18 cellular contexts compared by ENCODE assay signal in the genomic region with DNA sequence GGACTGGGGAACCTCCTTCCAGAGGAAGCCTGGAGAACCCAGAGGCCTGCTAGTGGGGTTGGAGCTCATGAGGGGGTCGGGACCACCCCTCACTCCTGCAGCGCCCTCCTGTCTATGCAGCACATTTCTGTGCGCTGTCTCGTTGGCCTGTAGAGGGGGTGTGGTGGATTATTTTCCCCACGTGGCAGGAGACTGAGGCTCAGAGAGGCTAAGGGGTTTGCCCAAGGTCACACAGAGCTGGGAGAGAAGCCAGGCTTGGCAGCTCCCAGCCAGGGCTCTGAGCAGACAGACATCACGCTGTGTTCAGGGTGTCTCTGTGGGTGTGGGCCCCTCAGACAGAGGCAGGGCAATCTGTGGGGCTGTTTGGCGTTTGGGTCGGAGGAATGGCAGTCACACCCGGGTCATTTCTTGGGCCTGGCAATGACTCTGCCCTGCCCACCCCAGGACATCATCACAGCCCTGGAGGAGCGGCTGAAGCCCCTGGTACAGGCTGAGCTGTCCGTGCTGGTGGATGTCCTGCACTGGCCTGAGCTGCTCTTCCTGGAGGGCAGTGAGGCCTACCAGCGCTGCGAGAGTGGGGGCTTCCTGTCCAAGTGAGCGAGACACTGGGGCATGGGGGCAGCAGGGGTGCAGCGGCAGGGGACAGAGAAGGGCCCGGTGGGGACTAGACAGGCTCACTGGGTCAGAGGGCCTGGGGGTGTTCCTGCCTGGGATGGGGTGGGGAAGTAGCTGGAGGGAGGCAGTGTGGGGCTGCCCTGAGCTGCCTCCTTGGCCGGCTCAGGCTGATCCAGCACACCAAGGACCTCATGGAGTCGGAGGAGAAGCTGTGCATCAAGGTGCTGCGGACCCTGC. TPM values are rescaled to one million over a fixed set of nuclear protein-coding genes. Genes with fewer than 3 reads are reported as not detected.
DNase-seq lines count a peak whose midpoint lies in the region; TF ChIP-seq lines count a peak whose summit lies in the region.
"Had no signal": no experiment of that assay in that cellular context is flagged by ENCODE, and none has a peak within 500 bp of the region (broad histone marks: within the 10 kb centered on the region; RNA-seq: fewer than 3 reads in every experiment).

No MANE protein-coding gene starts in this region.

- no peak for TF ChIP-seq CTCF in nephron progenitor cell (IDR thresholded peaks at IDR 0.05)

- POLR2A ChIA-PET in CD4-positive, alpha-beta memory T cell (lab: Charles Lee; ENCODE audit: partially characterized antibody) = interaction anchor here (0.8 to 2.3 kb wide), 8 partner anchors 8 to 258 kb away, joined by 3 to 22 read pairs (median 4); a partner anchor contains a TSS

- H3K27me3 ChIP-seq in CD4-positive, alpha-beta memory T cell (ENCODE audit: insufficient read depth, low read length) = no peaks in the 10 kb centered on the region
- H3K27me3 ChIP-seq: brain microvascular endothelial cell, thyroid gland had no signal

- no peaks in the 10 kb centered on the region for H3K9me3 Mint-ChIP-seq in T-helper 2 cell treated with Interferon-gamma antibody and Interleukin-4, amounts not matched to agents 5 μg/mL and 100 μg/mL, for 36 hours
- no peaks in the 10 kb centered on the region for H3K9me3 Mint-ChIP-seq in CD4-positive, alpha-beta memory T cell
- H3K9me3 Mint-ChIP-seq in activated T-helper 2 cell treated with anti-CD3 and anti-CD28 coated beads, Interferon-gamma antibody, Interleukin-2, Interleukin-4, amounts not matched to agents 10 μg/mL and 5 μg/mL and 100 μg/mL, durations not matched to agents 14 hours and 24 hours and 36 hours = no peaks in the 10 kb centered on the region
- no peaks in the 10 kb centered on the region for H3K9me3 Mint-ChIP-seq in nephron progenitor cell
- H3K9me3 Mint-ChIP-seq: mesothelial cell of epicardium, neural crest cell had no signal

- peaks cover 7% of the 10 kb centered on the region for H3K4me1 Mint-ChIP-seq in T-helper 2 cell treated with Interferon-gamma antibody and Interleukin-4, amounts not matched to agents 5 μg/mL and 100 μg/mL, for 36 hours (ENCODE audit: low read depth)
- peaks cover 6 to 24% (median 13%) of the 10 kb centered on the region in 4 donors for H3K4me1 Mint-ChIP-seq in CD4-positive, alpha-beta memory T cell
- H3K4me1 Mint-ChIP-seq in activated T-helper 2 cell treated with anti-CD3 and anti-CD28 coated beads, Interferon-gamma antibody, Interleukin-2, Interleukin-4, amounts not matched to agents 10 μg/mL and 5 μg/mL and 100 μg/mL, durations not matched to agents 14 hours and 24 hours and 36 hours (ENCODE audit: low read depth) = peaks cover 10% of the 10 kb centered on the region
- peaks cover 16% of the 10 kb centered on the region for H3K4me1 Mint-ChIP-seq in nephron progenitor cell
- H3K4me1 Mint-ChIP-seq: mesothelial cell of epicardium had no signal

- H3K36me3 Mint-ChIP-seq in T-helper 2 cell treated with Interferon-gamma antibody and Interleukin-4, amounts not matched to agents 5 μg/mL and 100 μg/mL, for 36 hours (ENCODE audit: low read depth) = peaks cover 51% of the 10 kb centered on the region
- peaks cover 45 to 79% of the 10 kb centered on the region in 2 donors for H3K36me3 Mint-ChIP-seq in CD4-positive, alpha-beta memory T cell
- H3K36me3 Mint-ChIP-seq in activated T-helper 2 cell treated with anti-CD3 and anti-CD28 coated beads, Interferon-gamma antibody, Interleukin-2, Interleukin-4, amounts not matched to agents 10 μg/mL and 5 μg/mL and 100 μg/mL, durations not matched to agents 14 hours and 24 hours and 36 hours (ENCODE audit: low read depth) = peaks cover 74% of the 10 kb centered on the region
- H3K36me3 Mint-ChIP-seq in nephron progenitor cell (ENCODE audit: low read depth) = no peaks in the 10 kb centered on the region
- H3K36me3 Mint-ChIP-seq: mesothelial cell of epicardium had no signal

- peaks cover 75% of the 10 kb centered on the region for H3K36me3 ChIP-seq in CD4-positive, alpha-beta memory T cell (ENCODE audit: insufficient read depth, low read length)
- H3K36me3 ChIP-seq: brain microvascular endothelial cell had no signal

- H3K4me3 ChIP-seq in CD4-positive, alpha-beta memory T cell (ENCODE audit: low read length in 2 of 2) = no peak overlapping the region
- H3K4me3 ChIP-seq: thyroid gland had no signal

- H3K9me3 ChIP-seq in CD4-positive, alpha-beta memory T cell (ENCODE audit: control insufficient read depth in 1 of 2, low read length in 2 of 2) = no peaks in the 10 kb centered on the region
- H3K9me3 ChIP-seq: thyroid gland had no signal

- no peak overlapping the region for H3K4me3 Mint-ChIP-seq in T-helper 2 cell treated with Interferon-gamma antibody and Interleukin-4, amounts not matched to agents 5 μg/mL and 100 μg/mL, for 36 hours
- peak overlapping the region in 1 of 8 donors; percentile 40 for H3K4me3 Mint-ChIP-seq in CD4-positive, alpha-beta memory T cell
- H3K4me3 Mint-ChIP-seq in activated T-helper 2 cell treated with anti-CD3 and anti-CD28 coated beads, Interferon-gamma antibody, Interleukin-2, Interleukin-4, amounts not matched to agents 10 μg/mL and 5 μg/mL and 100 μg/mL, durations not matched to agents 14 hours and 24 hours and 36 hours (ENCODE audit: low read depth) = no peak overlapping the region
- no peak overlapping the region for H3K4me3 Mint-ChIP-seq in nephron progenitor cell
- H3K4me3 Mint-ChIP-seq: mesothelial cell of epicardium, neural crest cell had no signal

- H3K27ac Mint-ChIP-seq in T-helper 2 cell treated with Interferon-gamma antibody and Interleukin-4, amounts not matched to agents 5 μg/mL and 100 μg/mL, for 36 hours = peak overlapping the region; percentile 23
- peak overlapping the region; percentile 60 to 87 (median 72) for H3K27ac Mint-ChIP-seq in CD4-positive, alpha-beta memory T cell
- peak overlapping the region; percentile 49 for H3K27ac Mint-ChIP-seq in activated T-helper 2 cell treated with anti-CD3 and anti-CD28 coated beads, Interferon-gamma antibody, Interleukin-2, Interleukin-4, amounts not matched to agents 10 μg/mL and 5 μg/mL and 100 μg/mL, durations not matched to agents 14 hours and 24 hours and 36 hours
- peak overlapping the region; percentile 45 for H3K27ac Mint-ChIP-seq in nephron progenitor cell
- H3K27ac Mint-ChIP-seq: mesothelial cell of epicardium had no signal

- H3K27ac ChIP-seq in CD4-positive, alpha-beta memory T cell (ENCODE audit: low read depth, low read length) = peak overlapping the region; percentile 24
- H3K27ac ChIP-seq: brain microvascular endothelial cell, thyroid gland had no signal

- DNase-seq in T-helper 2 cell treated with Interferon-gamma antibody and Interleukin-4, amounts not matched to agents 5 μg/mL and 100 μg/mL, for 36 hours (ENCODE audit: low spot score) = no peak
- no peak for DNase-seq in T-helper 2 cell
- DNase-seq in CD4-positive, alpha-beta memory T cell = peak in 2 of 5 donors; percentile 3 to 34
- no peak for DNase-seq in activated T-helper 2 cell treated with anti-CD3 and anti-CD28 coated beads, Interferon-gamma antibody, Interleukin-2, Interleukin-4, amounts not matched to agents 10 μg/mL and 5 μg/mL and 100 μg/mL, durations not matched to agents 14 hours and 24 hours and 36 hours (ENCODE audit: low spot score)
- no peak for DNase-seq in nephron progenitor cell
- DNase-seq in OCI-M2 (lab: John Stamatoyannopoulos, UW; ENCODE audit: unreplicated experiment) = no peak
- DNase-seq in NCI-H146 (lab: John Stamatoyannopoulos, UW) = no peak
- DNase-seq in cortex of kidney (lab: John Stamatoyannopoulos, UW) = no peak
- DNase-seq: activated gamma-delta T cell treated with Interleukin-2 at 50 U/mL for 16 hours, brain microvascular endothelial cell, DMS53, left cardiac atrium, NCI-H1417 treated with DMSO at 0.1 percent for 48 hours, NCI-H2171, NCI-H526 treated with DMSO at 0.1 percent for 48 hours, thyroid gland had no signal

- no peaks in the 10 kb centered on the region for H3K27me3 Mint-ChIP-seq in T-helper 2 cell treated with Interferon-gamma antibody and Interleukin-4, amounts not matched to agents 5 μg/mL and 100 μg/mL, for 36 hours (ENCODE audit: low read depth)
- H3K27me3 Mint-ChIP-seq in CD4-positive, alpha-beta memory T cell = no peaks in the 10 kb centered on the region
- no peaks in the 10 kb centered on the region for H3K27me3 Mint-ChIP-seq in activated T-helper 2 cell treated with anti-CD3 and anti-CD28 coated beads, Interferon-gamma antibody, Interleukin-2, Interleukin-4, amounts not matched to agents 10 μg/mL and 5 μg/mL and 100 μg/mL, durations not matched to agents 14 hours and 24 hours and 36 hours (ENCODE audit: low read depth)
- no peaks in the 10 kb centered on the region for H3K27me3 Mint-ChIP-seq in nephron progenitor cell (ENCODE audit: low read depth, poor library complexity)

- intact Hi-C loops in CD4-positive, alpha-beta memory T cell (cut with micrococcal nuclease) = no loop called here
- intact Hi-C loops in activated T-helper 2 cell treated with anti-CD3 and anti-CD28 coated beads, Interferon-gamma antibody, Interleukin-2, Interleukin-4, amounts not matched to agents 10 μg/mL and 5 μg/mL and 100 μg/mL, durations not matched to agents 14 hours and 24 hours and 36 hours (cut with micrococcal nuclease) = no loop called here

- CTCF ChIA-PET in CD4-positive, alpha-beta memory T cell (lab: Charles Lee; ENCODE audit: partially characterized antibody) = interaction anchor here (1.2 to 2.4 kb wide), 5 partner anchors 11 to 99 kb away, joined by 3 to 14 read pairs (median 8); a partner anchor contains a TSS

- H3K4me1 ChIP-seq in CD4-positive, alpha-beta memory T cell (ENCODE audit: insufficient read depth, low read length) = peaks cover 14% of the 10 kb centered on the region
- H3K4me1 ChIP-seq: thyroid gland had no signal

RNA-seq across cellular contexts. Expression of a gene that starts 27.7 kb away (rescaled TPM):
- 10 to 100 TPM; 22.8 to 24.8 TPM for total RNA-seq in CD4-positive, alpha-beta memory T cell
- 10 to 100 TPM; 44.4 to 57.9 TPM for polyA plus RNA-seq in CD4-positive, alpha-beta memory T cell
- 136 and 137 TPM in 2 replicates for total RNA-seq in activated T-helper 2 cell treated with anti-CD3 and anti-CD28 coated beads, Interferon-gamma antibody, Interleukin-2, Interleukin-4, amounts not matched to agents 10 μg/mL and 5 μg/mL and 100 μg/mL, durations not matched to agents 14 hours and 24 hours and 36 hours
